ENCODE assay signal across 8 cellular contexts in genomic region chr15:25775317-25775912, GRCh38.
DNase-seq lines count a peak whose midpoint lies in the region; ATAC-seq and TF ChIP-seq lines count a peak whose summit lies in the region.

No MANE protein-coding gene starts in this region.

- TF ChIP-seq CTCF in lower leg skin (IDR thresholded peaks at IDR 0.05): no peak

- DNase-seq in EL: peak; percentile 74
- DNase-seq in activated CD8-positive, alpha-beta memory T cell treated with anti-CD3 and anti-CD28 coated beads, Interleukin-2, amount 50 U/mL, for 48 hours: peak; percentile 43
- peak; percentile 61 to 91 for DNase-seq in lower leg skin (ENCODE audit: low spot score in 2 of 2)
- no peak for DNase-seq in RKO (ENCODE audit: low spot score)
- DNase-seq in superior temporal gyrus (ENCODE audit: extremely low spot score): no peak
- DNase-seq in central memory CD4-positive, alpha-beta T cell: no peak

- no peak for TF ChIP-seq POLR2A in lower leg skin (IDR thresholded peaks at IDR 0.05)

- WGBS in lower leg skin, 2 donors: 22 to 23% methylated on average over 13 of the region's 13 CpGs

- intact Hi-C loops in lower leg skin (cut with DNase I; ENCODE audit: low total_unique reads): no loop called here

- H3K4me3 ChIP-seq in lower leg skin (ENCODE audit: low read depth, poor library complexity, severe bottlenecking): no peak overlapping the region

- ATAC-seq in HG02610 (IDR thresholded peaks at IDR 0.05; ENCODE audit: unreplicated experiment) (peak; percentile 95), GM18867 (IDR thresholded peaks at IDR 0.05; ENCODE audit: unreplicated experiment) (no peak)

Comparison
In these comparisons a context has a peak if more than half of its experiments do, and no peak if none do; other contexts are left out.
1. DNase-seq: peak in EL (single experiment), activated CD8-positive, alpha-beta memory T cell treated with anti-CD3 and anti-CD28 coated beads, Interleukin-2, amount 50 U/mL, for 48 hours (single experiment) and lower leg skin (2 of 2); none in RKO (single experiment), superior temporal gyrus (single experiment) and central memory CD4-positive, alpha-beta T cell (single experiment).